8 cellular contexts compared by ENCODE assay signal in the genomic region with DNA sequence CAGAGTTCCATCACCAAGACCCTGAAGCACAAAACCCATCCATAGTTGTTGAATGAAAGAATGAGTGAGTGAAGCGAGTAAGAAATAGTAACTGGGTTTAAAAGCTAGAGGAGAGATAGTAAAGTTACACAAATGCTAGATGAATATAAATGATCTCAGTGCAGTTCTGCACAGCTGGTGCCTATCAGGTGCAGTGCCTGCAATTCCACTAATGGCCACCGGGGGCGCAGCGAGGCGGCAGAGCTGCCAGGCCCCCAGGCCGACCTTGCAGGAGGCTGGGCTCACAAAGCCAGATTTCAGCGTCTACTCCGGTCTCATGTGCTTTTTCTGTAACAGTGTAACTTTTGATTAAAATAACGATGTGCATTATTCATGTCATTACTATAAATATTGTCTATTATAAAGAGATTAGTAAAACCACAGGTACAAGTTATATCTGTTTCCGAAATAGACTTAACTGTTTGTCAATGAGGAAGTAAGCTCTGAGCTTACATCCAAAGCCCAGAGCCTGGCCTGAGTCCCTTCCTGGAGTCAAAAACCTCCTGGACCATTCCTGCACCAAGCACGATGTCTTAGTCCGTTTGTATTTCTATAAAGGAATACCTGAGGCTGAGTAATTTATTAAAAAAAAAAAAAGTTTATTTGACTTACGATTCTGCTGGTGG.
A peak's percentile ranks its signal among the peaks of the same experiment; 100 is the strongest.
DNase-seq lines count a peak whose midpoint lies in the region; ATAC-seq and TF ChIP-seq lines count a peak whose summit lies in the region.

No MANE protein-coding gene starts in this region.

- H3K36me3 Mint-ChIP-seq in osteocyte (ENCODE audit: unreplicated experiment) = no peaks in the 10 kb centered on the region

- H3K27ac ChIP-seq in tibial artery = no peak overlapping the region

- DNase-seq in GM10266 (ENCODE audit: extremely low spot score) (peak; percentile 78), RKO (ENCODE audit: low spot score) (peak; percentile 42), activated T-helper 1 cell treated with Interleukin-2 at 50 U/mL for 16 hours (ENCODE audit: low read depth) (peak; percentile 46), fibroblast of the conjunctiva (ENCODE audit: low read depth) (peak; percentile 9), osteocyte (ENCODE audit: extremely low spot score, unreplicated experiment) (no peak), tibial artery (peak in 1 of 2 donors; percentile 57), NCI-H1092 (lab: John Stamatoyannopoulos, UW) (no peak)

- peaks cover 2% of the 10 kb centered on the region for H3K27me3 Mint-ChIP-seq in osteocyte (ENCODE audit: unreplicated experiment)

- no peak overlapping the region for H3K4me3 Mint-ChIP-seq in osteocyte (ENCODE audit: unreplicated experiment)

- peak; percentile 76 for ATAC-seq in HG03432 (IDR thresholded peaks at IDR 0.05; ENCODE audit: unreplicated experiment)

- no peaks in the 10 kb centered on the region for H3K4me1 Mint-ChIP-seq in osteocyte (ENCODE audit: unreplicated experiment)

- H3K9me3 Mint-ChIP-seq in osteocyte (ENCODE audit: unreplicated experiment) = no peaks in the 10 kb centered on the region

- peak; percentile 99 for TF ChIP-seq CTCF in GM10266 (IDR thresholded peaks at IDR 0.05; ENCODE audit: control insufficient read depth, insufficient read depth, low read depth, missing control alignments)
- TF ChIP-seq CTCF in osteocyte (IDR thresholded peaks at IDR 0.05) = peak; percentile 94
- TF ChIP-seq CTCF in tibial artery (IDR thresholded peaks at IDR 0.05) = peak; percentile 86 to 100

- H3K9me3 ChIP-seq in tibial artery = no peaks in the 10 kb centered on the region

- H3K27ac Mint-ChIP-seq in osteocyte (ENCODE audit: unreplicated experiment) = no peak overlapping the region

- intact Hi-C loops in tibial artery (cut with DNase I; ENCODE audit: low total_unique reads) = no loop called here

- no peaks in the 10 kb centered on the region for H3K4me1 ChIP-seq in tibial artery

- peaks cover 0 to 37% of the 10 kb centered on the region in 2 donors for H3K27me3 ChIP-seq in tibial artery

- H3K36me3 ChIP-seq in tibial artery = no peaks in the 10 kb centered on the region

- no peak overlapping the region for H3K4me3 ChIP-seq in tibial artery

Comparison
In these comparisons a context has a peak if more than half of its experiments do, and no peak if none do; other contexts are left out.
1. DNase-seq: peak in GM10266 (single experiment), RKO (single experiment), activated T-helper 1 cell treated with Interleukin-2 at 50 U/mL for 16 hours (single experiment) and fibroblast of the conjunctiva (single experiment); none in osteocyte (single experiment) and NCI-H1092 (single experiment).
2. Peak in every context shown above with its lines, with median percentiles within 50 percentile points of each other: CTCF ChIP-seq.